8 cellular contexts compared by ENCODE assay signal in the genomic region with DNA sequence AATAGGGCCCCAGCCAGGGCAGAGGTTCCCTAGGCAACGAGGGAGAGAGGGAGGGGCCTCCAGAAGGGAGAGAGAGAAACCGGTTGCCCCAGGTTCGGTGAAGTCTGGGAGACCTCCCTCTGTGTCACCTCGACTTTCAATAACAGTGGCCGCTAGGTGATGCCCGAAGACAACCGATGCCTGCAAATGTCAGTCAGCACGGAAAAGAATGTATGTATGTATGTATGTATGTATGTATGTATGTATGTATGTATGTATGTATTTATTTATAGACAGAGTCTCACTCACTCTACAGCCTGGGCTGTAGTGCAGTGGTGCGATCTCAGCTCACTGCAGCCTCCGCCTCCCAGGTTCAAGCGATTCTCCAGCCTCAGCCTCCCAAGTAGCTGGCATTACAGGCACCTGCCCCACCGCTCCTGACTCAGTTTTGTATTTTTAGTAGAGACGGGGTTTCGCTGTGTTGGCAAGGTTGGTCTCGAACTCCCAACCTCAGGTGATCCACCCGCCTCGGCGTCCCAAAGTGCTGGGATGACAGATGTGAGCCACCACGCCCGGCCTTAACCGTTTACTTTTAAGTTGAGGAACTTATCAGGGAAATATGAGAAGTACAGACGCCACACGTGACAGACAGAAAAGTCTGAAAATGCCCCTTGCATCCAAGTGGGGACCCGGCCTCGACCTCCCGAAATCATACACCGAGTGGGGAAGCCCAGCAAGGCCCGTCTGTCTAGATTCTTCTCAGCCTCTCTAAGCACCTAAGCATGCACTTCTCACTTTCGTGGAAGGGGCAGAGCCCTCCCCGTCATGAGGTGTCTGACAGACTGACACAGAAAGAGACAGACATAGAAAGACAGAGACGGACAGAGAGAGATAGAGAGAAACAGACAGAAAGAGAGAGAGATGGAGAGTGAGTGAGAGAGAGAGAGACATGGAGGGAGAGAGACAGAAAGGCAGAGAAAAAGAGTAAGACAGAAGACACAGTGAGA.
DNase-seq lines count a peak whose midpoint lies in the region; ATAC-seq and TF ChIP-seq lines count a peak whose summit lies in the region.
"Not testable (repeated sequence)": the region's sequence is repeated elsewhere in the genome, so short reads cannot be mapped to it uniquely, and the experiment has no call there.

No MANE protein-coding gene starts in this region.

- POLR2A ChIA-PET in CD8-positive, alpha-beta memory T cell (lab: Charles Lee) = not testable (repeated sequence)

- H2AFZ ChIP-seq in osteoblast (ENCODE audit: low read length) = peak overlapping the region; percentile 47

- not testable (repeated sequence) for H3K36me3 Mint-ChIP-seq in CD8-positive, alpha-beta memory T cell

- peak in 3 of 5 donors; percentile 14 to 32 (median 25) for DNase-seq in CD8-positive, alpha-beta memory T cell
- peak; percentile 49 for DNase-seq in SK-MEL-5 (ENCODE audit: low read depth, low spot score)
- peak; percentile 28 for DNase-seq in activated T-helper 1 cell treated with Interleukin-2 at 50 U/mL for 16 hours (ENCODE audit: low read depth)
- DNase-seq in dorsolateral prefrontal cortex = peak in 3 of 10 donors; percentile 38 to 61 (median 47)
- DNase-seq in iPS DF 6.9 (ENCODE audit: low read depth, low spot score) = peak; percentile 81
- not testable (repeated sequence) for DNase-seq in osteoblast (ENCODE audit: insufficient read length, low spot score, missing footprints)
- peak; percentile 45 for DNase-seq in stimulated activated naive CD8-positive, alpha-beta T cell treated with anti-CD3 and anti-CD28 coated beads, Interleukin-15, Interleukin-2, amounts not matched to agents 100 U/mL and 50 U/mL, for 24 hours

- peak overlapping the region in 5 of 7 donors; percentile 16 to 70 (median 31) for H3K4me3 Mint-ChIP-seq in CD8-positive, alpha-beta memory T cell

- not testable (repeated sequence) for H3K79me2 ChIP-seq in osteoblast (ENCODE audit: insufficient read depth, low read length)

- H3K4me1 ChIP-seq in CD8-positive, alpha-beta memory T cell (ENCODE audit: insufficient read depth, low read length); iPS DF 6.9 (ENCODE audit: control insufficient read depth, insufficient read depth, low read length); osteoblast (ENCODE audit: insufficient read depth, low read length): not testable (repeated sequence)

- CTCF ChIA-PET in CD8-positive, alpha-beta memory T cell (lab: Charles Lee) = not testable (repeated sequence)

- H3K9me3 Mint-ChIP-seq in CD8-positive, alpha-beta memory T cell = not testable (repeated sequence)

- intact Hi-C loops in dorsolateral prefrontal cortex (cut with DNase I) = not testable (repeated sequence)

- H3K36me3 ChIP-seq in CD8-positive, alpha-beta memory T cell (ENCODE audit: insufficient read depth, low read length); iPS DF 6.9 (ENCODE audit: control insufficient read depth, insufficient read depth, low read length); osteoblast (ENCODE audit: insufficient read depth, low read length): not testable (repeated sequence)

- H3K27ac ChIP-seq in CD8-positive, alpha-beta memory T cell (ENCODE audit: low read depth, low read length); dorsolateral prefrontal cortex; iPS DF 6.9 (ENCODE audit: low read length); osteoblast (ENCODE audit: low read depth, low read length): not testable (repeated sequence)

- TF ChIP-seq CTCF in dorsolateral prefrontal cortex (IDR thresholded peaks at IDR 0.05 in 54 of 56, conservative IDR thresholded peaks at IDR 0.05 in 2 of 56; ENCODE audit: low read depth in 1 of 56, partially characterized antibody in 56 of 56) (peak in 55 of 56 donors; percentile 15 to 69 (median 52)), osteoblast (IDR thresholded peaks at IDR 0.05; ENCODE audit: extremely low read depth, low read depth, low read length) (peak; percentile 48)

- ATAC-seq in HG03135 (IDR thresholded peaks at IDR 0.05; ENCODE audit: unreplicated experiment) = peak; percentile 51
- ATAC-seq in stimulated activated naive CD8-positive, alpha-beta T cell treated with anti-CD3 and anti-CD28 coated beads, Interleukin-15, Interleukin-2, amounts not matched to agents 100 U/mL and 50 U/mL, for 24 hours = not testable (repeated sequence)

- H3K4me3 ChIP-seq in CD8-positive, alpha-beta memory T cell (ENCODE audit: low read length); iPS DF 6.9 (ENCODE audit: low read length): not testable (repeated sequence)
- H3K4me3 ChIP-seq in dorsolateral prefrontal cortex = peak overlapping the region in 57 of 59 donors; percentile 21 to 69 (median 48)
- peak overlapping the region; percentile 64 for H3K4me3 ChIP-seq in osteoblast (ENCODE audit: insufficient read depth, low read length)

- H3K4me2 ChIP-seq in osteoblast (ENCODE audit: insufficient read depth, low read length) = peak overlapping the region; percentile 81

- not testable (repeated sequence) for H3K9me3 ChIP-seq in CD8-positive, alpha-beta memory T cell (ENCODE audit: low read length); iPS DF 6.9 (ENCODE audit: control insufficient read depth, insufficient read depth, low read length); osteoblast (ENCODE audit: low read depth, low read length)

- H4K20me1 ChIP-seq in osteoblast (ENCODE audit: insufficient read depth, low read length) = not testable (repeated sequence)

- H3K27ac Mint-ChIP-seq in CD8-positive, alpha-beta memory T cell = peak overlapping the region in 3 of 8 donors; percentile 10 to 80 (median 58)

- in situ Hi-C loops in SK-MEL-5 (cut with HindIII; ENCODE audit: low pct_unique_long_range_greater_than_20kb, low sequenced_read_pairs) = not testable (repeated sequence)

- H3K27me3 ChIP-seq in CD8-positive, alpha-beta memory T cell (ENCODE audit: insufficient read depth, low read length, poor library complexity, severe bottlenecking); iPS DF 6.9 (ENCODE audit: control insufficient read depth, insufficient read depth, low read length); osteoblast (ENCODE audit: insufficient read depth, low read length): not testable (repeated sequence)
- H3K27me3 ChIP-seq in dorsolateral prefrontal cortex = peaks cover 0 to 19% (median 0%) of the 10 kb centered on the region in 45 donors

- H3K27me3 Mint-ChIP-seq in CD8-positive, alpha-beta memory T cell = not testable (repeated sequence)

- WGBS in iPS DF 6.9 (ENCODE audit: insufficient coverage, insufficient read length) = no CpG with 5 or more reads among the region's 31 CpGs

- not testable (repeated sequence) for H3K4me1 Mint-ChIP-seq in CD8-positive, alpha-beta memory T cell
